Comparison of ENCODE assay signal across 9 cellular contexts in the genomic region with DNA sequence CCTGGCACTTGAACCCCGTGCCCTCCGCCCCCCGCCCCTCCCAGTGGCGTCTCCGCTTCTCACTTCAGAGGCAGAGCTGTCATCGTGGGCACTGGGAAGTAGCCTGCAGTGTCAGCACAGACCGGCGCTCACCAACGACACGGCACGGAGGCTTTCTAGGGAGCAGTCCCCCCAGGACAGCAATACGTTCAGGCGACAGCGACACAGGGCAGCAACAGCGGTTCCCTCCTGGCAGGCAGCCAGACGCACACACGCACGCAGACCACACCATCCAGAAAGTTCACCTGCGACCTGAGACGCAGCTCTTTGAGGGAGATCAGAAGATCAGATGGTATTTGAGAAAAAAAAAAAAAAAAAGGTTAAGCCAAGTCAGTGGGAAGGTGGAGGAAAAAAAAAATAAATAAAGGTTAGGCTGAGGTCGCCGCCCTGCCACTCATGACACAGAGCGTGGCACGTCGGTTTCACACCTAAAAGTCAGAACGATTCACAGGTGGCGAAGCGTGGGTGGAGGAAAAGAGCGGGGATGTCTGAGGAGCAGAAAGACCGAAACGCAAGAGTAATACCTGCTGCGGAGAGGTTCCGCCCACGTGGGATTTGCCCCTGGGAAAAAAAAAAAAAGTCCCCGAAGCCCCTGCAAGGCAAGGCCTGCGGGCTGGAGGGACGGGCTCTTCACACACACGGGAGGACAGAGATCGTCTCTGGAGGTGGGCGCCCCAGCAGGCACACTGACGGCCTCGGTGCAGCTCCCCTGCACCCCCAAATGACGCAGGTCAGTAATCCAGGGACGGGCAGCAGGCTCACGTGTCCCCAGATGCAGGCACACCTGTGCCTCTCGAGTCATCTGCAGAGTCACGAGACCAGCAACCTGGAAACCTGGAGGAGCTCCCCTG.
A peak's percentile ranks its signal among the peaks of the same experiment; 100 is the strongest.
DNase-seq lines count a peak whose midpoint lies in the region; ATAC-seq and TF ChIP-seq lines count a peak whose summit lies in the region.
"Had no signal": no experiment of that assay in that cellular context is flagged by ENCODE, and none has a peak within 500 bp of the region (broad histone marks: within the 10 kb centered on the region; RNA-seq: fewer than 3 reads in every experiment).

No MANE protein-coding gene starts in this region.

- intact Hi-C loops in CD4-positive, alpha-beta T cell (cut with DNase I, micrococcal nuclease): loop anchor here (1.0 to 2.0 kb wide), 2 partner anchors 9 to 27 kb away; no protein-coding TSS in a partner anchor

- peak; percentile 54 to 84 (median 64) for DNase-seq in CD4-positive, alpha-beta T cell
- DNase-seq in SW480 (ENCODE audit: low spot score): peak; percentile 31
- DNase-seq in activated naive CD4-positive, alpha-beta T cell treated with anti-CD3 and anti-CD28 coated beads, Interleukin-2, amount 50 U/mL, for 72 hours (ENCODE audit: low spot score in 2 of 2): peak; percentile 82 to 93
- DNase-seq in stimulated activated CD8-positive, alpha-beta memory T cell treated with anti-CD3 and anti-CD28 coated beads, Interleukin-12 subunit alpha, Interleukin-12 subunit beta, amount 100 ng/mL, for 24 hours (ENCODE audit: extremely low read depth): peak; percentile 76
- no peak for DNase-seq in NCI-H1930 (lab: John Stamatoyannopoulos, UW)
- no peak for DNase-seq in NCI-H1436 treated with DMSO at 0.1 percent for 48 hours (lab: John Stamatoyannopoulos, UW)
- no peak for DNase-seq in NCI-H128 (lab: John Stamatoyannopoulos, UW; ENCODE audit: unreplicated experiment)

- TF ChIP-seq CTCF in CD4-positive, alpha-beta T cell (IDR thresholded peaks at IDR 0.05): no peak

- peaks cover 28% of the 10 kb centered on the region for H3K4me1 Mint-ChIP-seq in CD4-positive, alpha-beta T cell (ENCODE audit: low read depth)

- H3K27ac ChIP-seq in CD4-positive, alpha-beta T cell (ENCODE audit: low read depth, low read length): no peak overlapping the region
- H3K27ac ChIP-seq: adrenal gland had no signal

- peak overlapping the region; percentile 79 for H3K4me3 Mint-ChIP-seq in CD4-positive, alpha-beta T cell

- CTCF ChIA-PET in CD4-positive, alpha-beta T cell (lab: Charles Lee): interaction anchor here (0.6 to 4.8 kb wide), 11 partner anchors 9 to 1109 kb away, joined by 3 to 37 read pairs (median 4); partner anchors contain the start of gene GADD45B

- H3K9me3 ChIP-seq in CD4-positive, alpha-beta T cell (ENCODE audit: control insufficient read depth, low read length): no peaks in the 10 kb centered on the region
- H3K9me3 ChIP-seq: adrenal gland had no signal

- H3K27ac Mint-ChIP-seq in CD4-positive, alpha-beta T cell: peak overlapping the region; percentile 69
- peak overlapping the region; percentile 18 to 55 for H3K27ac Mint-ChIP-seq in activated naive CD4-positive, alpha-beta T cell treated with anti-CD3 and anti-CD28 coated beads, Interleukin-2, amount 50 U/mL, for 72 hours

- H3K36me3 Mint-ChIP-seq in CD4-positive, alpha-beta T cell (ENCODE audit: low read depth): no peaks in the 10 kb centered on the region
- no peaks in the 10 kb centered on the region for H3K36me3 Mint-ChIP-seq in activated naive CD4-positive, alpha-beta T cell treated with anti-CD3 and anti-CD28 coated beads, Interleukin-2, amount 50 U/mL, for 72 hours

- H3K9me3 Mint-ChIP-seq in CD4-positive, alpha-beta T cell: no peaks in the 10 kb centered on the region
- no peaks in the 10 kb centered on the region for H3K9me3 Mint-ChIP-seq in activated naive CD4-positive, alpha-beta T cell treated with anti-CD3 and anti-CD28 coated beads, Interleukin-2, amount 50 U/mL, for 72 hours

- H3K27me3 Mint-ChIP-seq in CD4-positive, alpha-beta T cell: peaks cover 4% of the 10 kb centered on the region

- no peaks in the 10 kb centered on the region for H3K27me3 ChIP-seq in CD4-positive, alpha-beta T cell (ENCODE audit: control insufficient read depth, insufficient read depth, low read length)
- H3K27me3 ChIP-seq: adrenal gland had no signal

- POLR2A ChIA-PET in CD4-positive, alpha-beta T cell (lab: Charles Lee): interaction anchor here (1.1 to 4.9 kb wide), 5 partner anchors 9 to 131 kb away, joined by 3 to 152 read pairs (median 4); partner anchors contain the start of gene GADD45B

- peak; percentile 77 for ATAC-seq in CD4-positive, alpha-beta T cell (ENCODE audit: poor library complexity)
- peak; percentile 34 for ATAC-seq in GM21529 (IDR thresholded peaks at IDR 0.05; ENCODE audit: unreplicated experiment)
- ATAC-seq in activated naive CD4-positive, alpha-beta T cell treated with anti-CD3 and anti-CD28 coated beads, Interleukin-2, amount 50 U/mL, for 72 hours: peak; percentile 83 to 85

Comparison
In these comparisons a context has a peak if more than half of its experiments do, and no peak if none do; other contexts are left out.
1. ATAC-seq: peak in every context shown above with its lines; median percentile 84 in activated naive CD4-positive, alpha-beta T cell treated with anti-CD3 and anti-CD28 coated beads, Interleukin-2, amount 50 U/mL, for 72 hours; 77 in CD4-positive, alpha-beta T cell; 34 in GM21529.
2. DNase-seq: peak in CD4-positive, alpha-beta T cell (10 of 10), SW480 (single experiment), activated naive CD4-positive, alpha-beta T cell treated with anti-CD3 and anti-CD28 coated beads, Interleukin-2, amount 50 U/mL, for 72 hours (2 of 2) and stimulated activated CD8-positive, alpha-beta memory T cell treated with anti-CD3 and anti-CD28 coated beads, Interleukin-12 subunit alpha, Interleukin-12 subunit beta, amount 100 ng/mL, for 24 hours (single experiment); none in NCI-H1930 (0 of 2), NCI-H1436 treated with DMSO at 0.1 percent for 48 hours (single experiment) and NCI-H128 (single experiment).